ENCODE assay signal across 1 cellular context in the genomic region with DNA sequence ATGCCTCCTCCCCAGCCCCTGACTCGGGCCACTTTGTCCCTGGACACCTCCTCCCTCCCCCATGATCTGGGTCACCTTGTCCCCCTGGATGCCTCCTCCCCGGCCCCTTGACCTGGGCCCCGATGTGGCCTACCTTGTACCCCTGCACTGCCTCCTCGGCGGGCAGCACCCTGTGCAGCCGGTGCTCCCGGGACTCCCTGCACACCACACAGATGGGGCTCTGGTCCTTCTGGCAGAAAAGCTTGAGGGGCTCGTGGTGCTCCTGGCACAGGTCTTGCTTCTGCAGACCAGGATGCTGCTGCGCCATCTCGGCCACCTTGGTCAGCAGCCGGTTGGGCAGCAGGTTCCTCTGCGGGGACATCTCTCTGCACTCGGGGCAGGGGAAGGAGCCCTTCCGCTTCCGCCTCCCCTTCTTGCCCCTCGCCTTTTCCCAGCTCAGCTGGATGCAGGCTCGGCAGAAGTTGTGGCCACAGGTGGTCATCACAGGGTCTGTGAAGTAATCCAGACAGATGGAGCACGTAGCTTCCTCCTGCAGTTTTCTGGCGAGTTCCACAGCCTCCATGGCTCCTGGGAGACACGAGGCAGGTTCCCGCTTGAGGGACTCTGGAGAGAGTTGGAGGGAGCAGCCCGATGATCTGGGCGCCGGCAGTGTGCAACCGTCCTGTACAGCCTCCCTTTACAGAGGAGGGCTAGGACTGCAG.
A peak's percentile ranks its signal among the peaks of the same experiment; 100 is the strongest.
TF ChIP-seq lines count a peak whose summit lies in the region.

No MANE protein-coding gene starts in this region.

TF ChIP-seq in HepG2, 621 proteins besides CTCF, POLR2A, EP300 and RAD21:
- TF ChIP-seq HNF4G (IDR thresholded peaks at IDR 0.05; ENCODE audit: borderline replicate concordance, low read depth, low read length) = no peak
- no peak for TF ChIP-seq HNF4G (CRISPR knock-in tag; IDR thresholded peaks at IDR 0.05; ENCODE audit: borderline replicate concordance, low read depth)
- TF ChIP-seq CBX1 (IDR thresholded peaks at IDR 0.05; ENCODE audit: low read depth) = no peak
- TF ChIP-seq AGO2 (optimal IDR thresholded peaks at IDR 0.05; ENCODE audit: low read depth, low read length) = peak; percentile 53
- no peak for TF ChIP-seq ZSCAN12 (CRISPR knock-in tag; IDR thresholded peaks at IDR 0.05)
- TF ChIP-seq ZSCAN30 (CRISPR knock-in tag; IDR thresholded peaks at IDR 0.05) = no peak
- no peak for TF ChIP-seq PTBP1 (IDR thresholded peaks at IDR 0.05; ENCODE audit: low read depth, low read length, poor library complexity, severe bottlenecking)
- TF ChIP-seq AGO1 (IDR thresholded peaks at IDR 0.05; ENCODE audit: low read depth, low read length, poor library complexity, severe bottlenecking) = peak; percentile 42
- TF ChIP-seq TOE1 (CRISPR knock-in tag; IDR thresholded peaks at IDR 0.05) = no peak
- no peak for TF ChIP-seq ZNF431 (CRISPR knock-in tag; IDR thresholded peaks at IDR 0.05; ENCODE audit: borderline replicate concordance, low read depth)
- no peak for TF ChIP-seq SNAI1 (CRISPR knock-in tag; IDR thresholded peaks at IDR 0.05; ENCODE audit: borderline replicate concordance)
- no peak for TF ChIP-seq SIX4 (CRISPR knock-in tag; IDR thresholded peaks at IDR 0.05)
- no peak for TF ChIP-seq HMG20B (CRISPR knock-in tag; conservative IDR thresholded peaks at IDR 0.05)
